In genomic region chr9:8871396-8871795, GRCh38 we compare ENCODE assay signal across 17 cellular contexts.
DNase-seq lines count a peak whose midpoint lies in the region; ATAC-seq and TF ChIP-seq lines count a peak whose summit lies in the region.
"Had no signal": no experiment of that assay in that cellular context is flagged by ENCODE, and none has a peak within 500 bp of the region (broad histone marks: within the 10 kb centered on the region; RNA-seq: fewer than 3 reads in every experiment).

No MANE protein-coding gene starts in this region.

- ATAC-seq in right cardiac atrium (no peak), HG03469 (IDR thresholded peaks at IDR 0.05; ENCODE audit: unreplicated experiment) (no peak)

- intact Hi-C loops in right cardiac atrium (cut with DNase I), result no loop called here

- H3K27ac ChIP-seq in cardiac muscle cell (peak overlapping the region; percentile 98), right cardiac atrium (ENCODE audit: low read length) (no peak overlapping the region), coronary artery (peak overlapping the region in 1 of 2 donors; percentile 36), mesodermal cell (ENCODE audit: low read depth, low read length, severe bottlenecking) (peak overlapping the region; percentile 18)
- H3K27ac ChIP-seq: C4-2B, KMS-11, SK-N-MC had no signal

- H3K4me3 ChIP-seq in cardiac muscle cell (no peak overlapping the region), right cardiac atrium (ENCODE audit: low read length) (no peak overlapping the region), coronary artery (peak overlapping the region; percentile 37), mesodermal cell (ENCODE audit: extremely low read depth, insufficient read depth, low read length, poor library complexity, severe bottlenecking) (no peak overlapping the region)
- H3K4me3 ChIP-seq: GM23338, SK-N-MC had no signal

- 37% methylated on average over 1 of the region's 1 CpG for WGBS in right cardiac atrium
- no CpG with 5 or more reads among the region's 1 CpG for WGBS in mesodermal cell (ENCODE audit: insufficient coverage in 2 of 2), 2 experiments

- TF ChIP-seq CTCF in cardiac muscle cell (IDR thresholded peaks at IDR 0.05; ENCODE audit: low read depth, low read length), result no peak
- no peak for TF ChIP-seq CTCF in coronary artery (IDR thresholded peaks at IDR 0.05)

- H3K36me3 ChIP-seq in cardiac muscle cell (no peaks in the 10 kb centered on the region), mesodermal cell (ENCODE audit: control insufficient read depth, insufficient read depth, low read length) (no peaks in the 10 kb centered on the region)

- no peaks in the 10 kb centered on the region for H3K27me3 ChIP-seq in cardiac muscle cell
- H3K27me3 ChIP-seq in right cardiac atrium (ENCODE audit: control insufficient read depth, insufficient read depth), result no peaks in the 10 kb centered on the region

- H3K9me3 ChIP-seq in cardiac muscle cell (ENCODE audit: low read depth), result no peaks in the 10 kb centered on the region
- H3K9me3 ChIP-seq in right cardiac atrium (ENCODE audit: control insufficient read depth, low read length), result no peaks in the 10 kb centered on the region
- no peaks in the 10 kb centered on the region for H3K9me3 ChIP-seq in mesodermal cell (ENCODE audit: control insufficient read depth, low read length)

- DNase-seq in cardiac muscle cell (ENCODE audit: low read depth in 1 of 2, low spot score in 1 of 2) (peak in 1 of 2 donors; percentile 49), right cardiac atrium (no peak), coronary artery (ENCODE audit: low spot score) (no peak), mesenteric fat pad (ENCODE audit: low spot score) (no peak)
- DNase-seq in stimulated activated CD4-positive, alpha-beta T cell treated with anti-CD3 and anti-CD28 coated beads, Interleukin-2, amount 100 ng/mL, for 24 hours, result no peak
- DNase-seq: HCEC 1CT, IMR-90, NCI-H2029 treated with DMSO at 0.1 percent for 48 hours, NCI-H2171, NCI-H524 treated with DMSO at 0.1 percent for 48 hours, SHP77 treated with DMSO at 0.1 percent for 48 hours had no signal

- H3K4me1 ChIP-seq in cardiac muscle cell (ENCODE audit: low read depth) (peaks cover 67% of the 10 kb centered on the region), right cardiac atrium (ENCODE audit: control insufficient read depth, insufficient read depth, low read length) (peaks cover 1% of the 10 kb centered on the region), mesodermal cell (ENCODE audit: control insufficient read depth, insufficient read depth, low read length, poor library complexity, severe bottlenecking) (peaks cover 26% of the 10 kb centered on the region)
